ENCODE assay signal across 22 cellular contexts in the genomic region with DNA sequence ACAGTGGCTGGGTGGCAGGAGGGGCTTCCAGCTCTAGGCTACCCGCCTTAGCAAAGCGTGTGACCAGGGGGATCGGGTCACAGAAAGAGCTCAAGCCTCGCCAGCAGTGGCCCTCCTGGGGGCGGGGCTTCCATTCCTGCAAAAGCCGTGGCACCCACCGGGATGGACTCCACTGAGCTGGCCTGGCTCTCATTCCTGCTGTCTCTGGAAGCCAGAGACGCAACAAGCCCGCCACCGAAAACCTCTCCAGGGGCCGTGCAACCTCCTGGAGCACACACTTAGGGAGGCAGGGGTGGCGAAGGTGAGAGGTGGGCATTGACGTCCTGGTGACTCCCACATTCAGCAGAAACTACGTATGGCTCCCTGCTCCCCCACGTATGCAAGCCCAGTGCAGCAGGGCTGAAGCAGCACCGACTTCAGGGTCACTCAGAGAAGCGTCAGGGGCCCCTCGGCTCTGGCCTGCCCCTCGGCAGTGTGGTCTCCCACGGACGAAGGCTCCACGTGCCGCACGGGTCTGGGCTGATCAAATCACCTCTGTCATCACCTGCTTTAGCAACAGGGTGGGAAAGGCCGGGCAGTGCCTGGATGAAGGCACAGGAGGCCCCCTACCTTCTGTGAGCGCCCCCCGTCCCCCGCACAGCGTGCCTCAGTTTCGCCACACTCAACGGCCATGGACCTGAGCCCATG. TPM values are rescaled to one million over a fixed set of nuclear protein-coding genes. Genes with fewer than 3 reads are reported as not detected.
A peak's percentile ranks its signal among the peaks of the same experiment; 100 is the strongest.
DNase-seq lines count a peak whose midpoint lies in the region; ATAC-seq and TF ChIP-seq lines count a peak whose summit lies in the region.
"Had no signal": no experiment of that assay in that cellular context is flagged by ENCODE, and none has a peak within 500 bp of the region (broad histone marks: within the 10 kb centered on the region; RNA-seq: fewer than 3 reads in every experiment).

No MANE protein-coding gene starts in this region.

- 89% methylated on average over 31 of the region's 31 CpGs for WGBS in right cardiac atrium
- 89 to 94% (median 92%) methylated on average over 21 to 31 of the region's 31 CpGs for WGBS in spleen, 5 donors

- H3K9ac ChIP-seq in NT2/D1 (ENCODE audit: insufficient read length, low read depth), result peak overlapping the region; percentile 50

- no peak for TF ChIP-seq POLR2A in spleen (IDR thresholded peaks at IDR 0.05)

- H3K4me3 ChIP-seq in right cardiac atrium (ENCODE audit: low read length) (no peak overlapping the region), NT2/D1 (ENCODE audit: insufficient read length, low read depth) (no peak overlapping the region), mucosa of descending colon (no peak overlapping the region), spleen (no peak overlapping the region)
- H3K4me3 ChIP-seq: A549; BLaER1 treated with 17β-estradiol and CSF1 and Interleukin-3, amounts not matched to agents 10 nM and 100 nM; PC-9 had no signal

- DNase-seq in right cardiac atrium (peak; percentile 11 to 60 (median 43)), cardiac septum (ENCODE audit: low spot score) (no peak), NT2/D1 (ENCODE audit: low read depth, low spot score) (no peak), mucosa of descending colon (peak in 2 of 3 donors; percentile 28 to 43), spleen (peak; percentile 70), GM13976 (ENCODE audit: low spot score) (no peak), kidney tubule cell (ENCODE audit: low spot score) (no peak)
- DNase-seq: AML-193; DMS53; KG1; MM.1S; NCI-H2029; NCI-H446 treated with DMSO at 0.1 percent for 48 hours; NCI-H526; NCI-H82; NK-92 treated with Interleukin-12 subunit alpha and Interleukin-12 subunit beta, amount 100 ng/mL, for 24 hours; PC-9; SHP77 had no signal

- H3K36me3 ChIP-seq in NT2/D1 (ENCODE audit: insufficient read depth, insufficient read length, low read length), result peaks cover 41% of the 10 kb centered on the region
- no peaks in the 10 kb centered on the region for H3K36me3 ChIP-seq in mucosa of descending colon (ENCODE audit: low read depth)
- H3K36me3 ChIP-seq in spleen, result peaks cover 0 to 45% (median 25%) of the 10 kb centered on the region in 6 donors

- in situ Hi-C loops in GM13976 (cut with MboI; ENCODE audit: low sequenced_read_pairs, unreplicated experiment), result no loop called here

- H3K27me3 ChIP-seq in right cardiac atrium (ENCODE audit: control insufficient read depth, insufficient read depth), result no peaks in the 10 kb centered on the region
- peaks cover 8% of the 10 kb centered on the region for H3K27me3 ChIP-seq in NT2/D1 (ENCODE audit: insufficient read depth, insufficient read length)
- peaks cover 6 to 33% (median 24%) of the 10 kb centered on the region in 7 donors for H3K27me3 ChIP-seq in spleen (replicated peaks in 1 of 7)

- ATAC-seq in right cardiac atrium, result no peak
- no peak for ATAC-seq in mucosa of descending colon
- no peak for ATAC-seq in SK-N-SH treated with all-trans-retinoic acid at 6 μM for 48 hours
- ATAC-seq: A549 had no signal

- H3K9me3 ChIP-seq in right cardiac atrium (ENCODE audit: control insufficient read depth, low read length) (no peaks in the 10 kb centered on the region), NT2/D1 (ENCODE audit: insufficient read depth, low read length) (no peaks in the 10 kb centered on the region), mucosa of descending colon (no peaks in the 10 kb centered on the region), spleen (no peaks in the 10 kb centered on the region)
- H3K9me3 ChIP-seq: A549; BLaER1 treated with 17β-estradiol and CSF1 and Interleukin-3, amounts not matched to agents 10 nM and 100 nM had no signal

- no peak overlapping the region for H3K27ac ChIP-seq in right cardiac atrium (ENCODE audit: low read length)
- H3K27ac ChIP-seq in spleen, result no peak overlapping the region
- H3K27ac ChIP-seq: A549; BLaER1 treated with 17β-estradiol and CSF1 and Interleukin-3, amounts not matched to agents 10 nM and 100 nM; PC-9 had no signal

- H3K4me1 ChIP-seq in right cardiac atrium (ENCODE audit: control insufficient read depth, insufficient read depth, low read length), result no peaks in the 10 kb centered on the region
- peaks cover 28% of the 10 kb centered on the region for H3K4me1 ChIP-seq in NT2/D1 (ENCODE audit: insufficient read depth, insufficient read length)
- H3K4me1 ChIP-seq in mucosa of descending colon (ENCODE audit: low read depth), result peaks cover 21% of the 10 kb centered on the region
- H3K4me1 ChIP-seq in spleen, result peaks cover 21 to 92% (median 51%) of the 10 kb centered on the region in 6 donors

- intact Hi-C loops in right cardiac atrium (cut with DNase I), result no loop called here
- intact Hi-C loops in cardiac septum (cut with DNase I), result no loop called here
- intact Hi-C loops in mucosa of descending colon (cut with DNase I, micrococcal nuclease), result no loop called here
- intact Hi-C loops in spleen (cut with DNase I; ENCODE audit: low total_unique reads), result no loop called here

- no peak for TF ChIP-seq CTCF in mucosa of descending colon (IDR thresholded peaks at IDR 0.05)
- no peak for TF ChIP-seq CTCF in spleen (IDR thresholded peaks at IDR 0.05 in 8 of 11, conservative IDR thresholded peaks at IDR 0.05 in 3 of 11)
- TF ChIP-seq CTCF in GM13976 (IDR thresholded peaks at IDR 0.05; ENCODE audit: borderline replicate concordance, control extremely low read depth, extremely low read depth, insufficient read depth, missing control alignments), result no peak

TF ChIP-seq in SK-N-SH treated with all-trans-retinoic acid at 6 μM for 48 hours, 23 proteins besides CTCF, POLR2A, EP300 and RAD21 (continues in another document):
- TF ChIP-seq ZFP3 (CRISPR knock-in tag; IDR thresholded peaks at IDR 0.05) (no peak), BACH2 (CRISPR knock-in tag; IDR thresholded peaks at IDR 0.05; ENCODE audit: borderline replicate concordance) (no peak), ESRRG (CRISPR knock-in tag; IDR thresholded peaks at IDR 0.05) (no peak), ZNF70 (CRISPR knock-in tag; IDR thresholded peaks at IDR 0.05) (no peak), ARNTL (CRISPR knock-in tag; IDR thresholded peaks at IDR 0.05; ENCODE audit: borderline replicate concordance, low read depth) (no peak), ZC3H10 (CRISPR knock-in tag; IDR thresholded peaks at IDR 0.05) (no peak), RARB (CRISPR knock-in tag; IDR thresholded peaks at IDR 0.05) (no peak), PPARA (CRISPR knock-in tag; IDR thresholded peaks at IDR 0.05; ENCODE audit: borderline replicate concordance) (no peak), TOX (CRISPR knock-in tag; IDR thresholded peaks at IDR 0.05; ENCODE audit: borderline replicate concordance) (no peak), OSR1 (CRISPR knock-in tag; IDR thresholded peaks at IDR 0.05) (no peak)
- TF ChIP-seq, protein P1, sequence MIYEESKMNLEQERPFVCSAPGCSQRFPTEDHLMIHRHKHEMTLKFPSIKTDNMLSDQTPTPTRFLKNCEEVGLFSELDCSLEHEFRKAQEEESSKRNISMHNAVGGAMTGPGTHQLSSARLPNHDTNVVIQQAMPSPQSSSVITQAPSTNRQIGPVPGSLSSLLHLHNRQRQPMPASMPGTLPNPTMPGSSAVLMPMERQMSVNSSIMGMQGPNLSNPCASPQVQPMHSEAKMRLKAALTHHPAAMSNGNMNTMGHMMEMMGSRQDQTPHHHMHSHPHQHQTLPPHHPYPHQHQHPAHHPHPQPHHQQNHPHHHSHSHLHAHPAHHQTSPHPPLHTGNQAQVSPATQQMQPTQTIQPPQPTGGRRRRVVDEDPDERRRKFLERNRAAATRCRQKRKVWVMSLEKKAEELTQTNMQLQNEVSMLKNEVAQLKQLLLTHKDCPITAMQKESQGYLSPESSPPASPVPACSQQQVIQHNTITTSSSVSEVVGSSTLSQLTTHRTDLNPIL (CRISPR knock-in tag; IDR thresholded peaks at IDR 0.05; ENCODE audit: low read depth), result no peak
- TF ChIP-seq, protein P2, sequence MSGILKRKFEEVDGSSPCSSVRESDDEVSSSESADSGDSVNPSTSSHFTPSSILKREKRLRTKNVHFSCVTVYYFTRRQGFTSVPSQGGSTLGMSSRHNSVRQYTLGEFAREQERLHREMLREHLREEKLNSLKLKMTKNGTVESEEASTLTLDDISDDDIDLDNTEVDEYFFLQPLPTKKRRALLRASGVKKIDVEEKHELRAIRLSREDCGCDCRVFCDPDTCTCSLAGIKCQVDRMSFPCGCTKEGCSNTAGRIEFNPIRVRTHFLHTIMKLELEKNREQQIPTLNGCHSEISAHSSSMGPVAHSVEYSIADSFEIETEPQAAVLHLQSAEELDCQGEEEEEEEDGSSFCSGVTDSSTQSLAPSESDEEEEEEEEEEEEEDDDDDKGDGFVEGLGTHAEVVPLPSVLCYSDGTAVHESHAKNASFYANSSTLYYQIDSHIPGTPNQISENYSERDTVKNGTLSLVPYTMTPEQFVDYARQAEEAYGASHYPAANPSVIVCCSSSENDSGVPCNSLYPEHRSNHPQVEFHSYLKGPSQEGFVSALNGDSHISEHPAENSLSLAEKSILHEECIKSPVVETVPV (CRISPR knock-in tag; IDR thresholded peaks at IDR 0.05), result no peak

RNA-seq across cellular contexts. Expression of a gene that starts 3.1 kb away (rescaled TPM):
- total RNA-seq in right cardiac atrium (10 to 100 TPM; 14.4 to 19.2 (median 18.1) TPM), cardiac septum (16.9 TPM), mucosa of descending colon (10 to 100 TPM; 36.7 to 48.9 (median 38.1) TPM), spleen (10 to 100 TPM; 31.3 to 52.8 (median 40.3) TPM)
- polyA plus RNA-seq in right cardiac atrium (23.6 TPM), spleen (10 to 100 TPM; 24.7 to 56.6 (median 38.8) TPM)

RNA-seq across cellular contexts. Expression of a gene that starts 14.3 kb away (rescaled TPM):
- 1 to 10 TPM in 3 of 4 donors, under 1 TPM in 1; 0.33 to 2.4 (median 1.4) TPM for total RNA-seq in right cardiac atrium
- polyA plus RNA-seq in right cardiac atrium, result 1.7 TPM
- total RNA-seq in cardiac septum, result 1.5 TPM
- 1 to 10 TPM; 3.3 to 7.5 (median 4.9) TPM for total RNA-seq in mucosa of descending colon
- 1 to 10 TPM; 1.1 to 4.2 (median 1.8) TPM for total RNA-seq in spleen
- 1 to 10 TPM; 1.9 to 2.4 (median 2.0) TPM for polyA plus RNA-seq in spleen

RNA-seq across cellular contexts. Expression of a gene that starts 15.1 kb away (rescaled TPM):
- total RNA-seq in right cardiac atrium (1 to 10 TPM; 1.1 to 1.8 (median 1.4) TPM), cardiac septum (3.3 TPM), mucosa of descending colon (1 to 10 TPM; 2.0 to 5.1 (median 4.5) TPM), spleen (1 to 10 TPM in 5 of 7 donors, under 1 TPM in 1, not detected in 1; 0.65 to 2.6 (median 1.6) TPM)
- polyA plus RNA-seq in right cardiac atrium (7.5 TPM), spleen (1 to 10 TPM; 1.2 to 1.6 (median 1.5) TPM)

RNA-seq across cellular contexts. Expression of a gene that starts 26.0 kb away (rescaled TPM):
- under 1 TPM; 0.45 to 0.88 (median 0.68) TPM for total RNA-seq in right cardiac atrium
- 0.61 TPM for polyA plus RNA-seq in right cardiac atrium
- total RNA-seq in cardiac septum, result 0.08 TPM
- total RNA-seq in mucosa of descending colon, result 1 to 10 TPM in 1 of 3 donors, under 1 TPM in 2; 0.23 to 5.9 (median 0.24) TPM
- under 1 TPM; 0.07 to 0.56 (median 0.20) TPM for total RNA-seq in spleen
- polyA plus RNA-seq in spleen, result under 1 TPM; 0.02 to 0.29 (median 0.02) TPM
- total RNA-seq: RPMI7951 had no signal

RNA-seq across cellular contexts. Expression of a gene that starts 36.9 kb away (rescaled TPM):
- 10 to 100 TPM; 13.6 to 23.7 (median 19.7) TPM for total RNA-seq in right cardiac atrium
- 10.9 TPM for polyA plus RNA-seq in right cardiac atrium
- total RNA-seq in cardiac septum, result 69.7 TPM
- total RNA-seq in mucosa of descending colon, result 1 to 10 TPM; 2.7 to 3.5 (median 3.3) TPM
- total RNA-seq in spleen, result 1 to 10 TPM in 4 of 7 donors, under 1 TPM in 3; 0.26 to 2.0 (median 1.3) TPM
- under 1 TPM; 0.13 to 0.42 (median 0.27) TPM for polyA plus RNA-seq in spleen

Comparison
In these comparisons a context has a peak if more than half of its experiments do, and no peak if none do; other contexts are left out.
1. DNase-seq: peak in right cardiac atrium (3 of 3), mucosa of descending colon (2 of 3) and spleen (single experiment); none in cardiac septum (single experiment), NT2/D1 (single experiment), GM13976 (single experiment) and kidney tubule cell (single experiment).